Comparison of ENCODE assay signal across 12 cellular contexts in genomic region chrX:117972681-117973080, GRCh38.
DNase-seq lines count a peak whose midpoint lies in the region; ATAC-seq and TF ChIP-seq lines count a peak whose summit lies in the region.
"Had no signal": no experiment of that assay in that cellular context is flagged by ENCODE, and none has a peak within 500 bp of the region (broad histone marks: within the 10 kb centered on the region; RNA-seq: fewer than 3 reads in every experiment).

No MANE protein-coding gene starts in this region.

- H3K27me3 ChIP-seq in right atrium auricular region: no peaks in the 10 kb centered on the region
- no peaks in the 10 kb centered on the region for H3K27me3 ChIP-seq in iPS-18a (ENCODE audit: control insufficient read depth, insufficient read depth, low read length)

- intact Hi-C loops in Right ventricle myocardium superior (cut with DNase I): no loop called here

- no peak for TF ChIP-seq CTCF in right atrium auricular region (IDR thresholded peaks at IDR 0.05)

- peak overlapping the region in 1 of 2 donors; percentile 24 for H3K4me3 ChIP-seq in right atrium auricular region
- H3K4me3 ChIP-seq in iPS-18a (ENCODE audit: low read length): no peak overlapping the region

- H3K36me3 ChIP-seq in right atrium auricular region (no peaks in the 10 kb centered on the region), iPS-18a (ENCODE audit: control insufficient read depth, low read depth, low read length) (no peaks in the 10 kb centered on the region)

- H3K9me3 ChIP-seq in right atrium auricular region (no peaks in the 10 kb centered on the region), iPS-18a (ENCODE audit: control insufficient read depth, low read depth, low read length) (peaks cover 18% of the 10 kb centered on the region)

- no peak for DNase-seq in Right ventricle myocardium superior
- DNase-seq in right atrium auricular region (ENCODE audit: low spot score): no peak
- DNase-seq in astrocyte of the hippocampus (ENCODE audit: low read depth, low spot score): peak; percentile 59
- no peak for DNase-seq in stimulated activated CD4-positive, alpha-beta T cell treated with anti-CD3 and anti-CD28 coated beads, Interleukin-12 subunit alpha, Interleukin-12 subunit beta, amount 100 ng/mL, for 4 hours
- no peak for DNase-seq in RPMI8226
- DNase-seq in EL: no peak
- DNase-seq: GDM1; immature natural killer cell; stimulated activated CD4-positive, alpha-beta T cell treated with anti-CD3 and anti-CD28 coated beads, Interleukin-2, amount 100 ng/mL, for 24 hours had no signal

- H3K4me1 ChIP-seq in right atrium auricular region (peaks cover 0 to 3% of the 10 kb centered on the region in 2 donors), iPS-18a (ENCODE audit: control insufficient read depth, low read depth, low read length) (peaks cover 14% of the 10 kb centered on the region)

- peak overlapping the region; percentile 59 for H3K9ac ChIP-seq in iPS-18a (ENCODE audit: low read length)

- H3K27ac ChIP-seq in right atrium auricular region: no peak overlapping the region
- H3K27ac ChIP-seq in iPS-18a (ENCODE audit: low read length): peak overlapping the region; percentile 12

- ATAC-seq in Right ventricle myocardium superior (ENCODE audit: poor library complexity) (peak; percentile 90), HG02610 (IDR thresholded peaks at IDR 0.05; ENCODE audit: unreplicated experiment) (no peak)
- ATAC-seq: activated naive CD4-positive, alpha-beta T cell treated with anti-CD3 and anti-CD28 coated beads, Interleukin-2, amount 50 U/mL, for 72 hours had no signal
